ENCODE assay signal across 8 cellular contexts in the genomic region with DNA sequence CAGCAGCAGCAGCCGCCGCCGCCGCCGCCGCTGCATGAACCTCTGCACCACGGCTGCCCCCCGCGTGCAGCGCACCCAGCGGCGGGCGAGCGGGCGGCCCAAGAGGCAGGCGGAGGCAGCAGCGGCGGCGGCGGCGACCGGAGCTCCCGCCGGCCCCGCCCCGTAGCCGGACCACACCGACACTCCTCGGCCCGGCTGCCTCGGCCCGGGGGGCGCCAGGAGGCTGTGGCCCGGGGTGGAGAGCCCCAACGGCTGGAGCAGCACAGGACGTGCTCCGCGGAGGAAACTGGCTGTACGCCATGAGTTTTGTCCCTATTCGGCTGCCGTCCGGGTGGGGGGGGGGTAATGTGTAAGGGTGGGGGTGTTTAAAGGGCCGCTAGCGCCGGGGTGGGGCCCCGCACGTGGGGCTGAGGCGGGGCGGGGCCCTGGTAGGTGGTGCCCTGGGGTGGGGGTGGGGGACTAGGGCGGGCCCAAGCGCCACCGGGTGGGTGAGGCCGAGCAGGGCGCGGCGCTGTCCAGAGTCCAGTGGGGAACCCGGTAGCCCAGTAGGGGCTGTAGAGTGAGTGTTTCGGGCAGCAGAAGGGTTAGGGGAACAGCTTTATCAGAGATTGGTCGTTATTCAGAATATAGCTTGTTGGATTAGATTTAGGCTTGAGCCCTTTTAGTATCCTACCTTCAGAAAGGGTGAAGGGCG. TPM values are rescaled to one million over a fixed set of nuclear protein-coding genes. Genes with fewer than 3 reads are reported as not detected.
DNase-seq lines count a peak whose midpoint lies in the region; ATAC-seq and TF ChIP-seq lines count a peak whose summit lies in the region.

A gene with protein sequence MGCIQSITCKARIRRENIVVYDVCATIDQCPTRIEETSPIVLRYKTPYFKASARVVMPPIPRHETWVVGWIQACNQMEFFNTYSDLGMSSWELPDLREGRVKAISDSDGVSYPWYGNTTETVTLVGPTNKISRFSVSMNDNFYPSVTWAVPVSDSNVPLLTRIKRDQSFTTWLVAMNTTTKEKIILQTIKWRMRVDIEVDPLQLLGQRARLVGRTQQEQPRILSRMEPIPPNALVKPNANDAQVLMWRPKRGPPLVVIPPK (minus strand): TSS at position 301 of the 694 bp plus-strand sequence. CDS start 753 bp downstream, outside the sequence.

- no peak within 1 kb of the TSS for H2BK5ac ChIP-seq in neuronal stem cell (ENCODE audit: low read length)

- H3K27ac ChIP-seq in RWPE2 (ENCODE audit: poor library complexity, severe bottlenecking): no peak within 1 kb of the TSS
- H3K27ac ChIP-seq in gastroesophageal sphincter: peak within 1 kb of the TSS in 3 of 4 donors; percentile 75 to 79 (median 78)
- no peak within 1 kb of the TSS for H3K27ac ChIP-seq in neuronal stem cell (replicated peaks; ENCODE audit: low read length)
- H3K27ac ChIP-seq in tibial artery: peak within 1 kb of the TSS; percentile 57 to 59

- no peak within 1 kb of the TSS for H3K18ac ChIP-seq in neuronal stem cell (ENCODE audit: low read length)

- H4K91ac ChIP-seq in neuronal stem cell (ENCODE audit: low read depth, low read length, poor library complexity): no peak within 1 kb of the TSS

- H3K27me3 ChIP-seq in RWPE2 (ENCODE audit: insufficient read depth, poor library complexity, severe bottlenecking) (peaks cover 46% of the 10 kb centered on the region), gastroesophageal sphincter (no peaks in the 10 kb centered on the region), neuronal stem cell (ENCODE audit: control insufficient read depth in 3 of 3, insufficient read depth in 3 of 3, low read depth in 1 of 3, low read length in 3 of 3) (peaks cover 7 to 65% (median 31%) of the 10 kb centered on the region in 3 experiments), tibial artery (no peaks in the 10 kb centered on the region)

- H3K23ac ChIP-seq in neuronal stem cell (ENCODE audit: low read depth, low read length, poor library complexity): peak within 1 kb of the TSS; percentile 74

- DNase-seq in COR-L47 (lab: John Stamatoyannopoulos, UW): peak; percentile 43
- peak; percentile 24 for DNase-seq in HT-29 (ENCODE audit: low spot score)
- DNase-seq in RWPE2 (ENCODE audit: low spot score): peak; percentile 64
- peak; percentile 58 for DNase-seq in activated naive CD4-positive, alpha-beta T cell treated with Interleukin-2 at 50 U/mL for 16 hours
- DNase-seq in neuronal stem cell (ENCODE audit: low spot score): peak; percentile 51
- peak; percentile 75 to 83 for DNase-seq in tibial artery

- H3K79me1 ChIP-seq in neuronal stem cell (ENCODE audit: low read depth, low read length): no peaks in the 10 kb centered on the region

- no peak within 1 kb of the TSS for H3K14ac ChIP-seq in neuronal stem cell (ENCODE audit: low read length)

- H3K36me3 ChIP-seq in RWPE2 (ENCODE audit: low read depth): no peaks in the 10 kb centered on the region
- H3K36me3 ChIP-seq in gastroesophageal sphincter: no peaks in the 10 kb centered on the region
- H3K36me3 ChIP-seq in neuronal stem cell (replicated peaks in 1 of 2; ENCODE audit: control insufficient read depth in 2 of 2, insufficient read depth in 2 of 2, low read length in 2 of 2): no peaks in the 10 kb centered on the region
- H3K36me3 ChIP-seq in tibial artery: no peaks in the 10 kb centered on the region

- no peaks in the 10 kb centered on the region for H3K9me3 ChIP-seq in RWPE2 (ENCODE audit: severe bottlenecking)
- no peaks in the 10 kb centered on the region for H3K9me3 ChIP-seq in gastroesophageal sphincter
- H3K9me3 ChIP-seq in neuronal stem cell (replicated peaks in 1 of 2; ENCODE audit: control insufficient read depth in 2 of 2, insufficient read depth in 1 of 2, low read depth in 1 of 2, low read length in 2 of 2): no peaks in the 10 kb centered on the region
- H3K9me3 ChIP-seq in tibial artery: no peaks in the 10 kb centered on the region

- intact Hi-C loops in tibial artery (cut with DNase I; ENCODE audit: low total_unique reads): no loop called here

- no peak within 1 kb of the TSS for H2BK120ac ChIP-seq in neuronal stem cell (ENCODE audit: low read depth, low read length)

- ATAC-seq in GM19467 (IDR thresholded peaks at IDR 0.05; ENCODE audit: unreplicated experiment) (peak; percentile 38), RWPE2 (ENCODE audit: low read depth) (peak; percentile 63), gastroesophageal sphincter (peak; percentile 84)

- 0% methylated on average over 2 of the region's 60 CpGs; no CpG with 5 or more reads in 1 of the 2 donors for WGBS in gastroesophageal sphincter (ENCODE audit: low coverage in 1 of 2), 2 donors
- WGBS in neuronal stem cell (ENCODE audit: extremely low coverage in 2 of 2, insufficient read length in 2 of 2, insufficient replicate concordance in 1 of 2), 2 donors: no CpG with 5 or more reads among the region's 60 CpGs

- no peak for TF ChIP-seq POLR2A in gastroesophageal sphincter (IDR thresholded peaks at IDR 0.05)

- H2BK15ac ChIP-seq in neuronal stem cell (ENCODE audit: low read length): no peak within 1 kb of the TSS

- peak within 1 kb of the TSS; percentile 97 for H2AFZ ChIP-seq in neuronal stem cell (ENCODE audit: low read length)

- H3K4me2 ChIP-seq in neuronal stem cell (ENCODE audit: insufficient read depth, low read length, poor library complexity, severe bottlenecking): peak within 1 kb of the TSS; percentile 88

- peak within 1 kb of the TSS; percentile 60 for H3K9ac ChIP-seq in neuronal stem cell (ENCODE audit: low read depth, low read length, poor library complexity)

- H2BK12ac ChIP-seq in neuronal stem cell (ENCODE audit: low read length): no peak within 1 kb of the TSS

- no peak within 1 kb of the TSS for H4K8ac ChIP-seq in neuronal stem cell (ENCODE audit: low read depth, low read length)

- TF ChIP-seq CTCF in RWPE2 (IDR thresholded peaks at IDR 0.05; ENCODE audit: poor library complexity, severe bottlenecking): peak; percentile 12
- TF ChIP-seq CTCF in gastroesophageal sphincter (IDR thresholded peaks at IDR 0.05): peak in 1 of 4 experiments; percentile 34
- TF ChIP-seq CTCF in tibial artery (IDR thresholded peaks at IDR 0.05): peak in 1 of 2 experiments; percentile 4

- no peak for TF ChIP-seq EP300 in gastroesophageal sphincter (IDR thresholded peaks at IDR 0.05)

- H3K4ac ChIP-seq in neuronal stem cell (ENCODE audit: low read length): no peak within 1 kb of the TSS

- H2AK5ac ChIP-seq in neuronal stem cell (ENCODE audit: low read depth, low read length): no peak within 1 kb of the TSS

- H3K4me3 ChIP-seq in RWPE2 (ENCODE audit: severe bottlenecking) (peak within 1 kb of the TSS; percentile 78), gastroesophageal sphincter (peak within 1 kb of the TSS; percentile 45 to 85), neuronal stem cell (ENCODE audit: low read length in 2 of 2) (peak within 1 kb of the TSS; percentile 51 to 87), tibial artery (peak within 1 kb of the TSS; percentile 73 to 90)

- H3K4me1 ChIP-seq in RWPE2 (ENCODE audit: insufficient read depth, poor library complexity, severe bottlenecking) (no peaks in the 10 kb centered on the region), gastroesophageal sphincter (peaks cover 0 to 28% (median 5%) of the 10 kb centered on the region in 3 donors), neuronal stem cell (ENCODE audit: control insufficient read depth in 2 of 2, insufficient read depth in 1 of 2, low read depth in 1 of 2, low read length in 2 of 2) (peaks cover 0 to 9% of the 10 kb centered on the region in 2 donors), tibial artery (peaks cover 0 to 31% (median 15%) of the 10 kb centered on the region in 4 donors)

RNA-seq across cellular contexts. Expression of the gene that starts here (rescaled TPM):
- total RNA-seq in HT-29 (2014; rRNA removed; shearing (Covaris generic)): not detected in 2 replicates
- total RNA-seq in gastroesophageal sphincter: 1 to 10 TPM in 3 of 4 donors, under 1 TPM in 1; 0.82 to 2.1 (median 1.2) TPM
- 0.21 TPM for polyA plus RNA-seq in neuronal stem cell (2013, experiment 1 of 2)
- 0.17 TPM for polyA plus RNA-seq in neuronal stem cell (2013, experiment 2 of 2)

Comparison
In these comparisons a context has a peak if more than half of its experiments do, and no peak if none do; other contexts are left out.
1. Peak in DNase-seq in HT-29; RNA of the gene not detected or under 1 TPM.
2. DNase-seq: peak in every context shown above with its lines; median percentile 79 in tibial artery; 64 in RWPE2; 58 in activated naive CD4-positive, alpha-beta T cell treated with Interleukin-2 at 50 U/mL for 16 hours; 51 in neuronal stem cell; 43 in COR-L47; 24 in HT-29.
3. H3K27ac ChIP-seq: peak in gastroesophageal sphincter (3 of 4) and tibial artery (2 of 2); none in RWPE2 (single experiment) and neuronal stem cell (single experiment).
4. Peak in every context shown above with its lines, with median percentiles within 50 percentile points of each other: ATAC-seq and H3K4me3 ChIP-seq.